9 cellular contexts compared by ENCODE assay signal in genomic region chr17:74859439-74860228, GRCh38. TPM values are rescaled to one million over a fixed set of nuclear protein-coding genes. Genes with fewer than 3 reads are reported as not detected.
A peak's percentile ranks its signal among the peaks of the same experiment; 100 is the strongest.
DNase-seq lines count a peak whose midpoint lies in the region; ATAC-seq and TF ChIP-seq lines count a peak whose summit lies in the region.
"Had no signal": no experiment of that assay in that cellular context is flagged by ENCODE, and none has a peak within 500 bp of the region (broad histone marks: within the 10 kb centered on the region; RNA-seq: fewer than 3 reads in every experiment).

GRIN2C (minus strand) TSS chr17:74859885; CDS start chr17:74855092, 4,793 bp downstream.

- no peaks in the 10 kb centered on the region for H3K79me2 ChIP-seq in DND-41 (ENCODE audit: insufficient read depth, low read length)
- H3K79me2 ChIP-seq in PC-3 (ENCODE audit: low read length) = no peaks in the 10 kb centered on the region

- H2AK5ac ChIP-seq in neuronal stem cell (ENCODE audit: low read depth, low read length) = peak within 1 kb of the TSS; percentile 70

- no peak within 1 kb of the TSS for H2BK120ac ChIP-seq in neuronal stem cell (ENCODE audit: low read depth, low read length)

- ATAC-seq in DND-41 (ENCODE audit: insufficient read depth, low read depth) = no peak
- 0 out of 2 replicates have a peak, but pooled peaks have one; percentile 18 for ATAC-seq in PC-3
- no peak for ATAC-seq in mucosa of descending colon
- no peak for ATAC-seq in left colon
- ATAC-seq in HG03378 (IDR thresholded peaks at IDR 0.05; ENCODE audit: unreplicated experiment) = no peak

- no peaks in the 10 kb centered on the region for H3K9me2 ChIP-seq in PC-3 (replicated peaks; ENCODE audit: low read length)

- H3K9me3 ChIP-seq in DND-41 (ENCODE audit: insufficient read depth, low read length, severe bottlenecking) = no peaks in the 10 kb centered on the region
- H3K9me3 ChIP-seq in PC-3 (ENCODE audit: low read length) = no peaks in the 10 kb centered on the region
- H3K9me3 ChIP-seq in neuronal stem cell (replicated peaks in 1 of 2; ENCODE audit: control insufficient read depth in 2 of 2, insufficient read depth in 1 of 2, low read depth in 1 of 2, low read length in 2 of 2) = no peaks in the 10 kb centered on the region
- H3K9me3 ChIP-seq in mucosa of descending colon = no peaks in the 10 kb centered on the region

- intact Hi-C loops in PC-3 (cut with micrococcal nuclease) = loop anchor here (1.0 kb wide), 1 partner anchor 16 kb away; no protein-coding TSS in a partner anchor
- intact Hi-C loops in mucosa of descending colon (cut with DNase I, micrococcal nuclease) = loop anchor here (5.0 kb wide), 2 partner anchors 67 to 117 kb away; no protein-coding TSS in a partner anchor
- intact Hi-C loops in left colon (cut with DNase I, micrococcal nuclease) = loop anchor here (5.0 to 10.0 kb wide), 2 partner anchors 65 to 67 kb away; no protein-coding TSS in a partner anchor

- H3K23ac ChIP-seq in neuronal stem cell (ENCODE audit: low read depth, low read length, poor library complexity) = peak within 1 kb of the TSS; percentile 89

- POLR2A ChIA-PET in PC-3 (lab: Charles Lee; ENCODE audit: unreplicated experiment) = interaction anchor here (0.6 kb wide), 1 partner anchor 14 kb away, joined by 4 read pairs; no protein-coding TSS in a partner anchor

- TF ChIP-seq CTCF in DND-41 (IDR thresholded peaks at IDR 0.05; ENCODE audit: borderline replicate concordance, extremely low read depth, low read length, poor library complexity, severe bottlenecking) (peak; percentile 2), PC-3 (conservative IDR thresholded peaks at IDR 0.05; ENCODE audit: low read depth, low read length) (peak; percentile 49), mucosa of descending colon (IDR thresholded peaks at IDR 0.05) (no peak)

- no peak within 1 kb of the TSS for H3K4ac ChIP-seq in neuronal stem cell (ENCODE audit: low read length)

- H3K4me2 ChIP-seq in DND-41 (ENCODE audit: insufficient read depth, low read length) = no peak within 1 kb of the TSS
- peak within 1 kb of the TSS; percentile 77 for H3K4me2 ChIP-seq in PC-3 (ENCODE audit: low read length)
- peak within 1 kb of the TSS; percentile 71 for H3K4me2 ChIP-seq in neuronal stem cell (ENCODE audit: insufficient read depth, low read length, poor library complexity, severe bottlenecking)

- H3K36me3 ChIP-seq in DND-41 (ENCODE audit: insufficient read depth, low read length) (no peaks in the 10 kb centered on the region), PC-3 (ENCODE audit: low read depth, low read length) (no peaks in the 10 kb centered on the region), neuronal stem cell (replicated peaks in 1 of 2; ENCODE audit: control insufficient read depth in 2 of 2, insufficient read depth in 2 of 2, low read length in 2 of 2) (peaks cover 2 to 22% of the 10 kb centered on the region in 2 donors), mucosa of descending colon (ENCODE audit: low read depth) (no peaks in the 10 kb centered on the region)

- no peak within 1 kb of the TSS for H3K27ac ChIP-seq in DND-41 (ENCODE audit: low read length)
- H3K27ac ChIP-seq in PC-3 (ENCODE audit: low read length) = no peak within 1 kb of the TSS
- no peak within 1 kb of the TSS for H3K27ac ChIP-seq in neuronal stem cell (replicated peaks; ENCODE audit: low read length)

- H3K4me1 ChIP-seq in DND-41 (ENCODE audit: insufficient read depth, low read length) (no peaks in the 10 kb centered on the region), PC-3 (ENCODE audit: insufficient read depth, low read length) (no peaks in the 10 kb centered on the region), neuronal stem cell (ENCODE audit: control insufficient read depth in 2 of 2, insufficient read depth in 1 of 2, low read depth in 1 of 2, low read length in 2 of 2) (peaks cover 2 to 3% of the 10 kb centered on the region in 2 donors), mucosa of descending colon (ENCODE audit: low read depth) (peaks cover 20% of the 10 kb centered on the region)

- no peak within 1 kb of the TSS for H2BK12ac ChIP-seq in neuronal stem cell (ENCODE audit: low read length)

- H3K14ac ChIP-seq in neuronal stem cell (ENCODE audit: low read length) = no peak within 1 kb of the TSS

- CTCF ChIA-PET in PC-3 (lab: Charles Lee) = interaction anchor here (1.5 kb wide), 1 partner anchor 202 kb away, joined by 3 read pairs; no protein-coding TSS in a partner anchor

- no TSS peak for BruUV-seq in PC-3 (replicated peaks; lab: Mats Ljungman, UMichigan)

- H2BK15ac ChIP-seq in neuronal stem cell (ENCODE audit: low read length) = peak within 1 kb of the TSS; percentile 33

- H3K18ac ChIP-seq in neuronal stem cell (ENCODE audit: low read length) = peak within 1 kb of the TSS; percentile 83

- H4K20me1 ChIP-seq in DND-41 (ENCODE audit: insufficient read depth, low read length) (peaks cover 5% of the 10 kb centered on the region; the same call in 1 of the 2 replicates), PC-3 (ENCODE audit: low read length) (no peaks in the 10 kb centered on the region)

- no peak within 1 kb of the TSS for H3K9ac ChIP-seq in DND-41 (ENCODE audit: low read depth, low read length)
- H3K9ac ChIP-seq in PC-3 (ENCODE audit: low read length) = no peak within 1 kb of the TSS
- H3K9ac ChIP-seq in neuronal stem cell (ENCODE audit: low read depth, low read length, poor library complexity) = no peak within 1 kb of the TSS

- no peak within 1 kb of the TSS for H4K91ac ChIP-seq in neuronal stem cell (ENCODE audit: low read depth, low read length, poor library complexity)

- no peak within 1 kb of the TSS for H4K8ac ChIP-seq in neuronal stem cell (ENCODE audit: low read depth, low read length)

- H3K4me3 ChIP-seq in DND-41 (ENCODE audit: low read depth in 1 of 2, low read length in 2 of 2) (no peak within 1 kb of the TSS), PC-3 (ENCODE audit: low read length) (peak within 1 kb of the TSS; percentile 54), neuronal stem cell (ENCODE audit: low read length in 2 of 2) (peak within 1 kb of the TSS; percentile 22 to 53), mucosa of descending colon (no peak within 1 kb of the TSS)

- no peaks in the 10 kb centered on the region for H3F3A ChIP-seq in PC-3 (ENCODE audit: low read length, unreplicated experiment)

- no CpG with 5 or more reads among the region's 72 CpGs for WGBS in neuronal stem cell (ENCODE audit: extremely low coverage in 2 of 2, insufficient read length in 2 of 2, insufficient replicate concordance in 1 of 2), 2 donors

- H2BK5ac ChIP-seq in neuronal stem cell (ENCODE audit: low read length) = no peak within 1 kb of the TSS

- H2AFZ ChIP-seq in DND-41 (ENCODE audit: low read depth, low read length) (no peak within 1 kb of the TSS), PC-3 (ENCODE audit: low read length) (peak within 1 kb of the TSS; percentile 51), neuronal stem cell (ENCODE audit: low read length) (peak within 1 kb of the TSS; percentile 74)

- DNase-seq in DND-41 (no peak), PC-3 (no peak), neuronal stem cell (ENCODE audit: low spot score) (no peak), mucosa of descending colon (no peak), GDM1 (lab: John Stamatoyannopoulos, UW) (no peak), left colon (no peak)
- peak; percentile 37 for DNase-seq in central memory CD4-positive, alpha-beta T cell

- no peaks in the 10 kb centered on the region for H3K79me1 ChIP-seq in neuronal stem cell (ENCODE audit: low read depth, low read length)

- H3K27me3 ChIP-seq in DND-41 (ENCODE audit: insufficient read depth, low read length, poor library complexity) (peaks cover 6% of the 10 kb centered on the region), PC-3 (ENCODE audit: low read length) (peaks cover 62% of the 10 kb centered on the region), neuronal stem cell (ENCODE audit: control insufficient read depth in 3 of 3, insufficient read depth in 3 of 3, low read depth in 1 of 3, low read length in 3 of 3) (peaks cover 31 to 67% (median 60%) of the 10 kb centered on the region in 3 experiments)

RNA-seq across cellular contexts. Expression of gene GRIN2C, which starts in this region (rescaled TPM):
- total RNA-seq in PC-3 (2014; rRNA removed) (0.04 TPM in 1 of 2 replicates, not detected in the other), mucosa of descending colon (1 to 10 TPM in 1 of 3 donors, under 1 TPM in 2; 0.35 to 1.4 (median 0.55) TPM), left colon (under 1 TPM; 0.09 to 0.45 TPM)
- polyA plus RNA-seq in neuronal stem cell (2013, experiment 1 of 2) = 0.03 TPM
- polyA plus RNA-seq in neuronal stem cell (2013, experiment 2 of 2) = 0.03 TPM
- total RNA-seq: epithelial cell of proximal tubule had no signal

Comparison
In these comparisons a context has a peak if more than half of its experiments do, and no peak if none do; other contexts are left out.
1. Peak in ATAC-seq, H3K4me3 ChIP-seq and H3K4me2 ChIP-seq in PC-3; RNA of the gene not detected or under 1 TPM.
2. H3K4me3 ChIP-seq: peak in neuronal stem cell (2 of 2); none in DND-41 (0 of 2) and mucosa of descending colon (single experiment).